ENCODE assay signal across 38 cellular contexts in genomic region chr7:156207306-156207705, GRCh38.
"Had no signal": no experiment of that assay in that cellular context is flagged by ENCODE, and none has a peak within 500 bp of the region (broad histone marks: within the 10 kb centered on the region; RNA-seq: fewer than 3 reads in every experiment).

No MANE protein-coding gene starts in this region.

- H3K27ac ChIP-seq: ascending aorta, body of pancreas, brain microvascular endothelial cell, breast epithelium, cardiac muscle cell had no signal

- H3K4me3 ChIP-seq: ascending aorta, body of pancreas, breast epithelium, cardiac muscle cell had no signal

- H3K36me3 Mint-ChIP-seq: activated naive CD4-positive, alpha-beta T cell treated with anti-CD3 and anti-CD28 coated beads, Interleukin-2, amount 10 ng/mL, durations not matched to agents 7 days and 5 days; activated naive CD4-positive, alpha-beta T cell treated with anti-CD3 and anti-CD28 coated beads, Interleukin-2, amount 50 U/mL, for 24 hours; activated naive CD4-positive, alpha-beta T cell treated with anti-CD3 and anti-CD28 coated beads, Interleukin-2, amount 50 U/mL, for 72 hours; activated naive CD8-positive, alpha-beta T cell; activated naive CD8-positive, alpha-beta T cell treated with anti-CD3 and anti-CD28 coated beads for 36 hours; activated naive CD8-positive, alpha-beta T cell treated with anti-CD3 and anti-CD28 coated beads, Interleukin-2, amount 10 ng/mL, durations not matched to agents 7 days and 5 days; brain had no signal

- H3K27ac Mint-ChIP-seq: activated naive CD4-positive, alpha-beta T cell treated with anti-CD3 and anti-CD28 coated beads for 36 hours; activated naive CD4-positive, alpha-beta T cell treated with anti-CD3 and anti-CD28 coated beads, Interleukin-2, amount 10 ng/mL, durations not matched to agents 7 days and 5 days; activated naive CD4-positive, alpha-beta T cell treated with anti-CD3 and anti-CD28 coated beads, Interleukin-2, amount 50 U/mL, for 24 hours; activated naive CD4-positive, alpha-beta T cell treated with anti-CD3 and anti-CD28 coated beads, Interleukin-2, amount 50 U/mL, for 72 hours; activated naive CD8-positive, alpha-beta T cell; activated naive CD8-positive, alpha-beta T cell treated with anti-CD3 and anti-CD28 coated beads for 36 hours; activated naive CD8-positive, alpha-beta T cell treated with anti-CD3 and anti-CD28 coated beads, Interleukin-2, amount 10 ng/mL, durations not matched to agents 7 days and 5 days; activated naive CD8-positive, alpha-beta T cell treated with anti-CD3 and anti-CD28 coated beads, Interleukin-2, amount 50 U/mL, for 24 hours; activated T-cell treated with anti-CD3 and anti-CD28 coated beads, Interleukin-2, amount 50 U/mL, for 24 hours; activated T-cell treated with anti-CD3 and anti-CD28 coated beads, Interleukin-2, amount 50 U/mL, for 72 hours; activated T-helper 1 cell treated with anti-CD3 and anti-CD28 coated beads, Interleukin-12 subunit alpha, Interleukin-12 subunit beta, Interleukin-2, Interleukin-4 antibody, amounts not matched to agents 30 ng/mL and 10 ng/mL and 1 ng/mL, durations not matched to agents 14 hours and 24 hours and 36 hours; activated T-helper 17 cell treated with anti-CD3 and anti-CD28 coated beads, Interleukin-2, amount 50 U/mL, for 72 hours; activated T-helper 2 cell treated with anti-CD3 and anti-CD28 coated beads, Interferon-gamma antibody, Interleukin-2, Interleukin-4, amounts not matched to agents 10 μg/mL and 5 μg/mL and 100 μg/mL, durations not matched to agents 14 hours and 24 hours and 36 hours had no signal

- H3K27me3 ChIP-seq: ascending aorta, body of pancreas, brain microvascular endothelial cell, breast epithelium, cardiac muscle cell had no signal

- H3K27me3 Mint-ChIP-seq: activated naive CD4-positive, alpha-beta T cell treated with anti-CD3 and anti-CD28 coated beads, Interleukin-2, amount 50 U/mL, for 24 hours; activated naive CD8-positive, alpha-beta T cell; activated naive CD8-positive, alpha-beta T cell treated with anti-CD3 and anti-CD28 coated beads for 36 hours; activated naive CD8-positive, alpha-beta T cell treated with anti-CD3 and anti-CD28 coated beads, Interleukin-2, amount 50 U/mL, for 24 hours; activated T-helper 17 cell treated with anti-CD3 and anti-CD28 coated beads, Interleukin-2, amount 50 U/mL, for 72 hours; central memory CD8-positive, alpha-beta T cell had no signal

- H3K4me1 Mint-ChIP-seq: activated naive CD4-positive, alpha-beta T cell treated with anti-CD3 and anti-CD28 coated beads, Interleukin-2, amount 10 ng/mL, durations not matched to agents 7 days and 5 days; activated naive CD4-positive, alpha-beta T cell treated with anti-CD3 and anti-CD28 coated beads, Interleukin-2, amount 50 U/mL, for 24 hours; activated naive CD8-positive, alpha-beta T cell treated with anti-CD3 and anti-CD28 coated beads for 36 hours; activated naive CD8-positive, alpha-beta T cell treated with anti-CD3 and anti-CD28 coated beads, Interleukin-2, amount 10 ng/mL, durations not matched to agents 7 days and 5 days; activated naive CD8-positive, alpha-beta T cell treated with anti-CD3 and anti-CD28 coated beads, Interleukin-2, amount 50 U/mL, for 24 hours; activated T-helper 17 cell treated with anti-CD3 and anti-CD28 coated beads, Interleukin-2, amount 50 U/mL, for 72 hours; brain; central memory CD8-positive, alpha-beta T cell had no signal

- H3K36me3 ChIP-seq: ascending aorta, brain microvascular endothelial cell, breast epithelium, cardiac muscle cell had no signal

- DNase-seq: activated effector memory CD4-positive, alpha-beta T cell treated with anti-CD3 and anti-CD28 coated beads, Interleukin-2, amount 50 U/mL, for 16 hours; activated effector memory CD4-positive, alpha-beta T cell treated with Interleukin-2 at 50 U/mL for 16 hours; activated gamma-delta T cell; activated gamma-delta T cell treated with Interleukin-2 at 50 U/mL for 16 hours; activated naive CD4-positive, alpha-beta T cell; activated naive CD4-positive, alpha-beta T cell treated with anti-CD3 and anti-CD28 coated beads for 36 hours; activated naive CD4-positive, alpha-beta T cell treated with anti-CD3 and anti-CD28 coated beads, Interleukin-2, amount 10 ng/mL, durations not matched to agents 7 days and 5 days; activated naive CD4-positive, alpha-beta T cell treated with anti-CD3 and anti-CD28 coated beads, Interleukin-2, amount 50 U/mL, for 16 hours; activated naive CD4-positive, alpha-beta T cell treated with Interleukin-2 at 50 U/mL for 16 hours; activated naive CD8-positive, alpha-beta T cell treated with anti-CD3 and anti-CD28 coated beads for 36 hours; activated naive CD8-positive, alpha-beta T cell treated with anti-CD3 and anti-CD28 coated beads, Interleukin-2, amount 10 ng/mL, durations not matched to agents 7 days and 5 days; activated naive CD8-positive, alpha-beta T cell treated with anti-CD3 and anti-CD28 coated beads, Interleukin-2, amount 50 U/mL, for 24 hours; activated T-cell treated with anti-CD3 and anti-CD28 coated beads, Interleukin-2, amount 50 U/mL, for 24 hours; activated T-cell treated with anti-CD3 and anti-CD28 coated beads, Interleukin-2, amount 50 U/mL, for 4 hours; activated T-cell treated with anti-CD3 and anti-CD28 coated beads, Interleukin-2, amount 50 U/mL, for 48 hours; activated T-cell treated with anti-CD3 and anti-CD28 coated beads, Interleukin-2, amount 50 U/mL, for 72 hours; amniotic stem cell; amygdala; anterior cingulate cortex; aorta; body of pancreas; brain microvascular endothelial cell; caudate nucleus; central memory CD4-positive, alpha-beta T cell; cerebellar nuclear complex had no signal

- H3K4me1 ChIP-seq: ascending aorta, body of pancreas, breast epithelium had no signal

- H3K4me3 Mint-ChIP-seq: activated naive CD4-positive, alpha-beta T cell treated with anti-CD3 and anti-CD28 coated beads for 36 hours; activated naive CD4-positive, alpha-beta T cell treated with anti-CD3 and anti-CD28 coated beads, Interleukin-2, amount 10 ng/mL, durations not matched to agents 7 days and 5 days; activated naive CD4-positive, alpha-beta T cell treated with anti-CD3 and anti-CD28 coated beads, Interleukin-2, amount 50 U/mL, for 24 hours; activated naive CD8-positive, alpha-beta T cell; activated naive CD8-positive, alpha-beta T cell treated with anti-CD3 and anti-CD28 coated beads for 36 hours; activated naive CD8-positive, alpha-beta T cell treated with anti-CD3 and anti-CD28 coated beads, Interleukin-2, amount 10 ng/mL, durations not matched to agents 7 days and 5 days; activated naive CD8-positive, alpha-beta T cell treated with anti-CD3 and anti-CD28 coated beads, Interleukin-2, amount 50 U/mL, for 24 hours; activated T-cell treated with anti-CD3 and anti-CD28 coated beads, Interleukin-2, amount 50 U/mL, for 24 hours; activated T-cell treated with anti-CD3 and anti-CD28 coated beads, Interleukin-2, amount 50 U/mL, for 4 hours; activated T-cell treated with anti-CD3 and anti-CD28 coated beads, Interleukin-2, amount 50 U/mL, for 72 hours; activated T-helper 1 cell treated with anti-CD3 and anti-CD28 coated beads, Interleukin-12 subunit alpha, Interleukin-12 subunit beta, Interleukin-2, Interleukin-4 antibody, amounts not matched to agents 30 ng/mL and 10 ng/mL and 1 ng/mL, durations not matched to agents 14 hours and 24 hours and 36 hours; activated T-helper 17 cell treated with anti-CD3 and anti-CD28 coated beads, Interleukin-2, amount 50 U/mL, for 72 hours; brain; central memory CD8-positive, alpha-beta T cell had no signal

- FAIRE-seq: astrocyte, bronchial epithelial cell had no signal

- ATAC-seq: activated naive CD4-positive, alpha-beta T cell treated with anti-CD3 and anti-CD28 coated beads, Interleukin-2, amount 50 U/mL, for 72 hours; activated naive CD8-positive, alpha-beta T cell treated with anti-CD3 and anti-CD28 coated beads, Interleukin-2, amount 50 U/mL, for 24 hours; activated T-cell treated with anti-CD3 and anti-CD28 coated beads, Interleukin-2, amount 50 U/mL, for 4 hours; activated T-cell treated with anti-CD3 and anti-CD28 coated beads, Interleukin-2, amount 50 U/mL, for 72 hours; activated T-helper 17 cell treated with anti-CD3 and anti-CD28 coated beads, Interleukin-2, amount 50 U/mL, for 72 hours; body of pancreas had no signal

- H3K9me3 ChIP-seq: ascending aorta, body of pancreas, breast epithelium had no signal

- H3K9me3 Mint-ChIP-seq: activated naive CD4-positive, alpha-beta T cell treated with anti-CD3 and anti-CD28 coated beads for 36 hours; activated naive CD4-positive, alpha-beta T cell treated with anti-CD3 and anti-CD28 coated beads, Interleukin-2, amount 10 ng/mL, durations not matched to agents 7 days and 5 days; activated naive CD4-positive, alpha-beta T cell treated with anti-CD3 and anti-CD28 coated beads, Interleukin-2, amount 50 U/mL, for 24 hours; activated naive CD4-positive, alpha-beta T cell treated with anti-CD3 and anti-CD28 coated beads, Interleukin-2, amount 50 U/mL, for 72 hours; activated naive CD8-positive, alpha-beta T cell treated with anti-CD3 and anti-CD28 coated beads for 36 hours; activated naive CD8-positive, alpha-beta T cell treated with anti-CD3 and anti-CD28 coated beads, Interleukin-2, amount 10 ng/mL, durations not matched to agents 7 days and 5 days; activated naive CD8-positive, alpha-beta T cell treated with anti-CD3 and anti-CD28 coated beads, Interleukin-2, amount 50 U/mL, for 24 hours; activated T-cell treated with anti-CD3 and anti-CD28 coated beads, Interleukin-2, amount 50 U/mL, for 24 hours; activated T-cell treated with anti-CD3 and anti-CD28 coated beads, Interleukin-2, amount 50 U/mL, for 4 hours; activated T-cell treated with anti-CD3 and anti-CD28 coated beads, Interleukin-2, amount 50 U/mL, for 72 hours; activated T-helper 1 cell treated with anti-CD3 and anti-CD28 coated beads, Interleukin-12 subunit alpha, Interleukin-12 subunit beta, Interleukin-2, Interleukin-4 antibody, amounts not matched to agents 30 ng/mL and 10 ng/mL and 1 ng/mL, durations not matched to agents 14 hours and 24 hours and 36 hours; activated T-helper 17 cell treated with anti-CD3 and anti-CD28 coated beads, Interleukin-2, amount 50 U/mL, for 72 hours; activated T-helper 2 cell treated with anti-CD3 and anti-CD28 coated beads, Interferon-gamma antibody, Interleukin-2, Interleukin-4, amounts not matched to agents 10 μg/mL and 5 μg/mL and 100 μg/mL, durations not matched to agents 14 hours and 24 hours and 36 hours; brain; central memory CD8-positive, alpha-beta T cell had no signal
